ENCODE assay signal across 1 cellular context in the genomic region with DNA sequence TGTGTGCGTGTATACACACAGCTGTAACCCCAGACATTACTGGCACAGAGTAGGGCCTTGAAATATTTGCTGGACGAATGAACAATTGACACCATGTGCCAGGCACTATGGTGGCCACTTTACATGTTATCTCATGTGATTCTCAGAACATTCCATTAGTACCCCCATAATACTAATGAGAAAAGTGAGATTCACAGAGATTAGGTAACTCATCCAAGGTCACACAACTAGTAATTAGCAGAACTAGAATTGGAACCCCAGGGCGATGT.
TF ChIP-seq lines count a peak whose summit lies in the region.

No MANE protein-coding gene starts in this region.

TF ChIP-seq in HepG2, 621 proteins besides CTCF, POLR2A, EP300 and RAD21:
- TF ChIP-seq, protein P1, sequence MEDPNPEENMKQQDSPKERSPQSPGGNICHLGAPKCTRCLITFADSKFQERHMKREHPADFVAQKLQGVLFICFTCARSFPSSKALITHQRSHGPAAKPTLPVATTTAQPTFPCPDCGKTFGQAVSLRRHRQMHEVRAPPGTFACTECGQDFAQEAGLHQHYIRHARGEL (CRISPR knock-in tag; IDR thresholded peaks at IDR 0.05): no peak
- TF ChIP-seq, protein P2, sequence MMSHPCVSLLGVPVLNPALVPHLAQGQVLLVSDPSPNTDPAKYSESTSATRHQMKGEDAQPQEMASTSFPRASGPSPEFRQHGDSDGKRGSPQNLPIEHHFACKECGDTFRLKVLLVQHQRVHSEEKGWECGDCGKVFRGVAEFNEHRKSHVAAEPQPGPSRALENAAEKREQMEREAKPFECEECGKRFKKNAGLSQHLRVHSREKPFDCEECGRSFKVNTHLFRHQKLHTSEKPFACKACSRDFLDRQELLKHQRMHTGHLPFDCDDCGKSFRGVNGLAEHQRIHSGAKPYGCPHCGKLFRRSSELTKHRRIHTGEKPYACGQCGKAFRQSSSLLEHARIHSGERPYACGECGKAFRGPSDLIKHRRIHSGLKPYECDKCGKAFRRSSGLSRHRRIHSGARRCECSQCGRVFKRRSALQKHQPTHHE (CRISPR knock-in tag; IDR thresholded peaks at IDR 0.05; ENCODE audit: borderline replicate concordance): no peak
- TF ChIP-seq, protein P3, sequence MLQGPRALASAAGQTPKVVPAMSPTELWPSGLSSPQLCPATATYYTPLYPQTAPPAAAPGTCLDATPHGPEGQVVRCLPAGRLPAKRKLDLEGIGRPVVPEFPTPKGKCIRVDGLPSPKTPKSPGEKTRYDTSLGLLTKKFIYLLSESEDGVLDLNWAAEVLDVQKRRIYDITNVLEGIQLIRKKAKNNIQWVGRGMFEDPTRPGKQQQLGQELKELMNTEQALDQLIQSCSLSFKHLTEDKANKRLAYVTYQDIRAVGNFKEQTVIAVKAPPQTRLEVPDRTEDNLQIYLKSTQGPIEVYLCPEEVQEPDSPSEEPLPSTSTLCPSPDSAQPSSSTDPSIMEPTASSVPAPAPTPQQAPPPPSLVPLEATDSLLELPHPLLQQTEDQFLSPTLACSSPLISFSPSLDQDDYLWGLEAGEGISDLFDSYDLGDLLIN (CRISPR knock-in tag; IDR thresholded peaks at IDR 0.05; ENCODE audit: borderline replicate concordance): no peak
- TF ChIP-seq SP2 (CRISPR knock-in tag; IDR thresholded peaks at IDR 0.05) (no peak), SCMH1 (CRISPR knock-in tag; IDR thresholded peaks at IDR 0.05; ENCODE audit: borderline replicate concordance) (no peak), ZNF30 (CRISPR knock-in tag; IDR thresholded peaks at IDR 0.05) (no peak), SMC3 (IDR thresholded peaks at IDR 0.05; ENCODE audit: low read length) (no peak), TBX2 (CRISPR knock-in tag; IDR thresholded peaks at IDR 0.05; ENCODE audit: borderline replicate concordance) (no peak), NPAS2 (CRISPR knock-in tag; IDR thresholded peaks at IDR 0.05; ENCODE audit: borderline replicate concordance) (no peak), TCF12 (IDR thresholded peaks at IDR 0.05) (no peak), TCF12 (CRISPR knock-in tag; IDR thresholded peaks at IDR 0.05) (no peak), ZKSCAN5 (CRISPR knock-in tag; IDR thresholded peaks at IDR 0.05) (0 out of 2 replicates have a peak, but pooled peaks have one; percentile 11), ZNF709 (CRISPR knock-in tag; IDR thresholded peaks at IDR 0.05) (0 out of 2 replicates have a peak, but pooled peaks have one; percentile 18), IKZF1 (IDR thresholded peaks at IDR 0.05) (no peak)
- TF ChIP-seq, protein P4, sequence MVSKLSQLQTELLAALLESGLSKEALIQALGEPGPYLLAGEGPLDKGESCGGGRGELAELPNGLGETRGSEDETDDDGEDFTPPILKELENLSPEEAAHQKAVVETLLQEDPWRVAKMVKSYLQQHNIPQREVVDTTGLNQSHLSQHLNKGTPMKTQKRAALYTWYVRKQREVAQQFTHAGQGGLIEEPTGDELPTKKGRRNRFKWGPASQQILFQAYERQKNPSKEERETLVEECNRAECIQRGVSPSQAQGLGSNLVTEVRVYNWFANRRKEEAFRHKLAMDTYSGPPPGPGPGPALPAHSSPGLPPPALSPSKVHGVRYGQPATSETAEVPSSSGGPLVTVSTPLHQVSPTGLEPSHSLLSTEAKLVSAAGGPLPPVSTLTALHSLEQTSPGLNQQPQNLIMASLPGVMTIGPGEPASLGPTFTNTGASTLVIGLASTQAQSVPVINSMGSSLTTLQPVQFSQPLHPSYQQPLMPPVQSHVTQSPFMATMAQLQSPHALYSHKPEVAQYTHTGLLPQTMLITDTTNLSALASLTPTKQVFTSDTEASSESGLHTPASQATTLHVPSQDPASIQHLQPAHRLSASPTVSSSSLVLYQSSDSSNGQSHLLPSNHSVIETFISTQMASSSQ (IDR thresholded peaks at IDR 0.05; ENCODE audit: low read depth): no peak
- TF ChIP-seq, protein P4 (CRISPR knock-in tag; IDR thresholded peaks at IDR 0.05; ENCODE audit: borderline replicate concordance): no peak
- TF ChIP-seq, protein P5, sequence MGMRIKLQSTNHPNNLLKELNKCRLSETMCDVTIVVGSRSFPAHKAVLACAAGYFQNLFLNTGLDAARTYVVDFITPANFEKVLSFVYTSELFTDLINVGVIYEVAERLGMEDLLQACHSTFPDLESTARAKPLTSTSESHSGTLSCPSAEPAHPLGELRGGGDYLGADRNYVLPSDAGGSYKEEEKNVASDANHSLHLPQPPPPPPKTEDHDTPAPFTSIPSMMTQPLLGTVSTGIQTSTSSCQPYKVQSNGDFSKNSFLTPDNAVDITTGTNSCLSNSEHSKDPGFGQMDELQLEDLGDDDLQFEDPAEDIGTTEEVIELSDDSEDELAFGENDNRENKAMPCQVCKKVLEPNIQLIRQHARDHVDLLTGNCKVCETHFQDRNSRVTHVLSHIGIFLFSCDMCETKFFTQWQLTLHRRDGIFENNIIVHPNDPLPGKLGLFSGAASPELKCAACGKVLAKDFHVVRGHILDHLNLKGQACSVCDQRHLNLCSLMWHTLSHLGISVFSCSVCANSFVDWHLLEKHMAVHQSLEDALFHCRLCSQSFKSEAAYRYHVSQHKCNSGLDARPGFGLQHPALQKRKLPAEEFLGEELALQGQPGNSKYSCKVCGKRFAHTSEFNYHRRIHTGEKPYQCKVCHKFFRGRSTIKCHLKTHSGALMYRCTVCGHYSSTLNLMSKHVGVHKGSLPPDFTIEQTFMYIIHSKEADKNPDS (CRISPR knock-in tag; IDR thresholded peaks at IDR 0.05): 0 out of 2 replicates have a peak, but pooled peaks have one; percentile 8
- TF ChIP-seq, protein P6, sequence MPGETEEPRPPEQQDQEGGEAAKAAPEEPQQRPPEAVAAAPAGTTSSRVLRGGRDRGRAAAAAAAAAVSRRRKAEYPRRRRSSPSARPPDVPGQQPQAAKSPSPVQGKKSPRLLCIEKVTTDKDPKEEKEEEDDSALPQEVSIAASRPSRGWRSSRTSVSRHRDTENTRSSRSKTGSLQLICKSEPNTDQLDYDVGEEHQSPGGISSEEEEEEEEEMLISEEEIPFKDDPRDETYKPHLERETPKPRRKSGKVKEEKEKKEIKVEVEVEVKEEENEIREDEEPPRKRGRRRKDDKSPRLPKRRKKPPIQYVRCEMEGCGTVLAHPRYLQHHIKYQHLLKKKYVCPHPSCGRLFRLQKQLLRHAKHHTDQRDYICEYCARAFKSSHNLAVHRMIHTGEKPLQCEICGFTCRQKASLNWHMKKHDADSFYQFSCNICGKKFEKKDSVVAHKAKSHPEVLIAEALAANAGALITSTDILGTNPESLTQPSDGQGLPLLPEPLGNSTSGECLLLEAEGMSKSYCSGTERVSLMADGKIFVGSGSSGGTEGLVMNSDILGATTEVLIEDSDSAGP (CRISPR knock-in tag; IDR thresholded peaks at IDR 0.05; ENCODE audit: borderline replicate concordance): no peak
- TF ChIP-seq, protein P7, sequence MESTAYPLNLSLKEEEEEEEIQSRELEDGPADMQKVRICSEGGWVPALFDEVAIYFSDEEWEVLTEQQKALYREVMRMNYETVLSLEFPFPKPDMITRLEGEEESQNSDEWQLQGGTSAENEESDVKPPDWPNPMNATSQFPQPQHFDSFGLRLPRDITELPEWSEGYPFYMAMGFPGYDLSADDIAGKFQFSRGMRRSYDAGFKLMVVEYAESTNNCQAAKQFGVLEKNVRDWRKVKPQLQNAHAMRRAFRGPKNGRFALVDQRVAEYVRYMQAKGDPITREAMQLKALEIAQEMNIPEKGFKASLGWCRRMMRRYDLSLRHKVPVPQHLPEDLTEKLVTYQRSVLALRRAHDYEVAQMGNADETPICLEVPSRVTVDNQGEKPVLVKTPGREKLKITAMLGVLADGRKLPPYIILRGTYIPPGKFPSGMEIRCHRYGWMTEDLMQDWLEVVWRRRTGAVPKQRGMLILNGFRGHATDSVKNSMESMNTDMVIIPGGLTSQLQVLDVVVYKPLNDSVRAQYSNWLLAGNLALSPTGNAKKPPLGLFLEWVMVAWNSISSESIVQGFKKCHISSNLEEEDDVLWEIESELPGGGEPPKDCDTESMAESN (CRISPR knock-in tag; conservative IDR thresholded peaks at IDR 0.05): no peak
